ENCODE assay signal across 15 cellular contexts in the genomic region with DNA sequence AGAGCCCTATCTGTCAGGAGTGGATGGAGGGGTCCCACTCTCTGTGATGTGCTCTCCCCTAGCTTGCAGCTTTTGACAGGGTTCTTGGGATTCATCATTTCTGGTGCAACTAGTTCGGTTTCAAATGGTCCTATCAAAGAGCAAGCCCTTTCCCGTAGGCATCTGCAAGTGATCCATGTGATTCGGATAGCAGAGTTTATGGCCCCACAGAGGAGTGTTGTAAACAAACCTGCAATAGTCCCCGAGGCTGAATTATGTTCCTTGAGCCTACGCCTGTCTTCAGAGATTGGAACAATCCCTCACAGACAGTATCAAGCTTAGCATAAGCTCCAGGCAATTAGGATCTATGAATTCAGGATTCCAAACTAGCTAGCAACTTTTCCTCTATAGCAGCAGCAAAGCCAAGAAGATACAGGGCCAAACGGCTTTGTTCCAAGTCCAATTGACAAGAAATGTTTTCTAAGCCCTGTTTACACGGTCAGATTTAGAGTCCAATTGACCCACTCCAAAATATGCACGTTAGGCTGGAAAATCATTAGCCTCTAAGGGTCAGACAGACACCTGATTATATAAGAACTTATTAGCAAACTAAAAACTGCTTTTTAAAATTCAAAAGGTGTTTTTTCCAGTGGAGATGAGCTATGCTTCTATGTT.
"Had no signal": no experiment of that assay in that cellular context is flagged by ENCODE, and none has a peak within 500 bp of the region (broad histone marks: within the 10 kb centered on the region; RNA-seq: fewer than 3 reads in every experiment).

No MANE protein-coding gene starts in this region.

- H3K27me3 ChIP-seq: ovary, sigmoid colon, stomach had no signal

- H3K9me3 Mint-ChIP-seq: activated T-helper 17 cell treated with anti-CD3 and anti-CD28 coated beads, Interleukin-2, amount 50 U/mL, for 72 hours; naive B cell; WTC11 had no signal

- H3K27ac Mint-ChIP-seq: activated T-helper 17 cell treated with anti-CD3 and anti-CD28 coated beads, Interleukin-2, amount 50 U/mL, for 72 hours; naive B cell; T-helper 17 cell; WTC11 had no signal

- H3K4me3 Mint-ChIP-seq: activated T-helper 17 cell treated with anti-CD3 and anti-CD28 coated beads, Interleukin-2, amount 50 U/mL, for 72 hours; naive B cell; T-helper 17 cell; WTC11 had no signal

- H3K4me1 ChIP-seq: sigmoid colon had no signal

- ATAC-seq: activated T-helper 17 cell treated with anti-CD3 and anti-CD28 coated beads, Interleukin-2, amount 50 U/mL, for 72 hours; T-helper 17 cell; WTC11 had no signal

- H3K36me3 Mint-ChIP-seq: naive B cell, WTC11 had no signal

- H3K9me3 ChIP-seq: ovary, sigmoid colon, stomach had no signal

- H3K27ac ChIP-seq: ovary, sigmoid colon, stomach had no signal

- H3K27me3 Mint-ChIP-seq: naive B cell had no signal

- DNase-seq: activated CD4-positive, alpha-beta T cell treated with anti-CD3 and anti-CD28 coated beads for 48 hours; activated naive CD4-positive, alpha-beta T cell treated with Interleukin-2 at 50 U/mL for 16 hours; anterior cingulate cortex; glutamatergic neuron; kidney glomerular epithelial cell; naive B cell; ovary; sigmoid colon; stimulated activated CD4-positive, alpha-beta T cell treated with anti-CD3 and anti-CD28 coated beads, Interleukin-12 subunit alpha, Interleukin-12 subunit beta, amount 100 ng/mL, for 4 hours; stimulated activated CD4-positive, alpha-beta T cell treated with anti-CD3 and anti-CD28 coated beads, Interleukin-2, amount 100 ng/mL, for 24 hours; stomach; T-helper 17 cell had no signal

- H3K4me1 Mint-ChIP-seq: activated T-helper 17 cell treated with anti-CD3 and anti-CD28 coated beads, Interleukin-2, amount 50 U/mL, for 72 hours; naive B cell had no signal

- H3K36me3 ChIP-seq: ovary, sigmoid colon, stomach had no signal

- H3K4me3 ChIP-seq: lung, ovary, sigmoid colon, stomach had no signal
